8 cellular contexts compared by ENCODE assay signal in genomic region chr3:157176108-157176507, GRCh38. TPM values are rescaled to one million over a fixed set of nuclear protein-coding genes. Genes with fewer than 3 reads are reported as not detected.
DNase-seq lines count a peak whose midpoint lies in the region; ATAC-seq and TF ChIP-seq lines count a peak whose summit lies in the region.

No MANE protein-coding gene starts in this region.

- TF ChIP-seq RAD21 in SK-N-SH (IDR thresholded peaks at IDR 0.05; ENCODE audit: low read length): no peak; the same call in 1 of the 2 replicates

- H3K4me2 ChIP-seq in SK-N-SH: peak overlapping the region; percentile 89

- TF ChIP-seq CTCF in GM12865 (IDR thresholded peaks at IDR 0.05; ENCODE audit: insufficient read depth, low read depth, low read length, missing control alignments): no peak
- TF ChIP-seq CTCF in SK-N-SH (IDR thresholded peaks at IDR 0.05): no peak
- no peak for TF ChIP-seq CTCF in fibroblast of mammary gland (conservative IDR thresholded peaks at IDR 0.05; ENCODE audit: control insufficient read depth, insufficient read depth, low read depth, low read length)
- TF ChIP-seq CTCF in sigmoid colon (IDR thresholded peaks at IDR 0.05): no peak

- TF ChIP-seq EP300 in SK-N-SH (IDR thresholded peaks at IDR 0.05; ENCODE audit: borderline replicate concordance in 1 of 2, low read depth in 1 of 2, low read length in 1 of 2) (no peak), sigmoid colon (IDR thresholded peaks at IDR 0.05) (no peak)

- H3F3A ChIP-seq in SK-N-SH (replicated peaks; ENCODE audit: insufficient read depth): peaks cover 8% of the 10 kb centered on the region

- POLR2A ChIA-PET in SK-N-SH (lab: Yijun Ruan, JAX): interaction anchor here (0.9 to 2.8 kb wide), 2 partner anchors 16 to 20 kb away, joined by 3 to 94 read pairs; partner anchors contain the start of gene CCNL1

- peaks cover 0 to 3% of the 10 kb centered on the region in 2 experiments for H3K36me3 ChIP-seq in SK-N-SH (replicated peaks in 1 of 2; ENCODE audit: control insufficient read depth in 1 of 2, insufficient read depth in 2 of 2, low read length in 1 of 2)
- no peaks in the 10 kb centered on the region for H3K36me3 ChIP-seq in sigmoid colon

- H3K9ac ChIP-seq in SK-N-SH: peak overlapping the region; percentile 96

- peaks cover 0 to 10% of the 10 kb centered on the region in 2 experiments; a peak in 2 of 4 replicates for H3K4me1 ChIP-seq in SK-N-SH (ENCODE audit: control insufficient read depth in 1 of 2, insufficient read depth in 2 of 2, low read depth in 1 of 2, low read length in 1 of 2)
- H3K4me1 ChIP-seq in sigmoid colon: peaks cover 0 to 24% (median 19%) of the 10 kb centered on the region in 4 donors

- H3K4me3 ChIP-seq in GM12865 (ENCODE audit: low read depth, low read length): peak overlapping the region; percentile 74
- H3K4me3 ChIP-seq in SK-N-SH (ENCODE audit: low read depth in 2 of 2, low read length in 1 of 2): peak overlapping the region; percentile 73 to 74
- peak overlapping the region; percentile 87 for H3K4me3 ChIP-seq in fibroblast of mammary gland (ENCODE audit: control insufficient read depth, low read depth, low read length)
- peak overlapping the region; percentile 50 to 74 (median 60) for H3K4me3 ChIP-seq in sigmoid colon

- no peaks in the 10 kb centered on the region for H3K9me2 ChIP-seq in SK-N-SH

- H3K9me3 ChIP-seq in SK-N-SH (no peaks in the 10 kb centered on the region), sigmoid colon (no peaks in the 10 kb centered on the region)

- peak overlapping the region; percentile 94 to 98 for H3K27ac ChIP-seq in SK-N-SH (ENCODE audit: low read depth in 2 of 2, low read length in 1 of 2)
- peak overlapping the region; percentile 90 to 97 (median 94) for H3K27ac ChIP-seq in sigmoid colon

- H3K27me3 ChIP-seq in SK-N-SH (ENCODE audit: insufficient read depth): no peaks in the 10 kb centered on the region
- no peaks in the 10 kb centered on the region for H3K27me3 ChIP-seq in sigmoid colon

- peak overlapping the region; percentile 83 for H2AFZ ChIP-seq in SK-N-SH (ENCODE audit: low read depth)

- TF ChIP-seq POLR2A in sigmoid colon (IDR thresholded peaks at IDR 0.05): no peak

- peaks cover 34% of the 10 kb centered on the region for H3K79me2 ChIP-seq in SK-N-SH (ENCODE audit: insufficient read depth)

- intact Hi-C loops in sigmoid colon (cut with DNase I): no loop called here

- ATAC-seq in activated CD4-positive, CD25-positive, alpha-beta regulatory T cell treated with anti-CD3 and anti-CD28 coated beads, Interleukin-2, amount 50 U/mL, for 24 hours: no peak

- no peaks in the 10 kb centered on the region for H4K20me1 ChIP-seq in SK-N-SH (ENCODE audit: insufficient read depth)

- CTCF ChIA-PET in SK-N-SH (lab: Yijun Ruan, JAX): interaction anchor here (0.6 to 4.5 kb wide), 5 partner anchors 13 to 396 kb away, joined by 3 to 22 read pairs (median 4); partner anchors contain the start of gene CCNL1

- 38% methylated on average over 2 of the region's 2 CpGs for WGBS in SK-N-SH (ENCODE audit: low lambda C conversion rate)
- 45 to 47% methylated on average over 2 of the region's 2 CpGs for WGBS in sigmoid colon, 2 donors

- DNase-seq in GM12865 (ENCODE audit: low read depth) (no peak), SK-N-SH (peak; percentile 68), fibroblast of mammary gland (ENCODE audit: low read depth) (peak; percentile 70), sigmoid colon (no peak), COLO668 (lab: John Stamatoyannopoulos, UW; ENCODE audit: unreplicated experiment) (no peak), glomerular visceral epithelial cell (ENCODE audit: extremely low spot score) (no peak), NCI-H187 (lab: John Stamatoyannopoulos, UW) (no peak)

TF ChIP-seq in SK-N-SH, 30 proteins besides CTCF, POLR2A, EP300 and RAD21:
- no peak for TF ChIP-seq REST (IDR thresholded peaks at IDR 0.05; ENCODE audit: low read depth, low read length)
- no peak for TF ChIP-seq NFIC (IDR thresholded peaks at IDR 0.05; ENCODE audit: borderline replicate concordance)
- TF ChIP-seq TCF12 (IDR thresholded peaks at IDR 0.05): peak; percentile 45; the same call in 1 of the 2 replicates
- no peak for TF ChIP-seq MEF2A (IDR thresholded peaks at IDR 0.05; ENCODE audit: borderline replicate concordance, low read depth)
- no peak for TF ChIP-seq ZBTB33 (IDR thresholded peaks at IDR 0.05; ENCODE audit: borderline replicate concordance, low read depth)
- no peak for TF ChIP-seq SIN3A (IDR thresholded peaks at IDR 0.05; ENCODE audit: borderline replicate concordance, low read depth, low read length)
- no peak for TF ChIP-seq NRF1 (IDR thresholded peaks at IDR 0.05; ENCODE audit: low read depth, low read length)
- 0 out of 2 replicates have a peak, but pooled peaks have one; percentile 22 for TF ChIP-seq MXI1 (IDR thresholded peaks at IDR 0.05; ENCODE audit: low read depth, low read length)
- no peak for TF ChIP-seq FOXM1 (IDR thresholded peaks at IDR 0.05; ENCODE audit: low read depth)
- no peak for TF ChIP-seq RFX5 (IDR thresholded peaks at IDR 0.05; ENCODE audit: low read length)
- no peak for TF ChIP-seq RCOR1 (IDR thresholded peaks at IDR 0.05; ENCODE audit: low read length)
- no peak for TF ChIP-seq FOSL2 (IDR thresholded peaks at IDR 0.05; ENCODE audit: borderline replicate concordance, low read depth)
- no peak for TF ChIP-seq POLR2AphosphoS5 (IDR thresholded peaks at IDR 0.05; ENCODE audit: low read depth, low read length)

RNA-seq across cellular contexts. Expression of gene CCNL1, which starts 16.2 kb away (rescaled TPM):
- polyA plus RNA-seq in SK-N-SH (2012; rRNA removed) (99.8 and 131 TPM in 2 replicates), sigmoid colon (10 to 100 TPM; 25.2 to 67.9 (median 28.8) TPM)
- polyA plus RNA-seq in SK-N-SH (2012; cell fraction: cytosol; rRNA removed): 27.3 and 29.6 TPM in 2 replicates
- polyA plus RNA-seq in SK-N-SH (2012; cell fraction: nucleus; rRNA removed): 490 and 685 TPM in 2 replicates
- total RNA-seq in sigmoid colon: 100 to 1,000 TPM; 110 to 403 (median 215) TPM

Comparison
In these comparisons a context has a peak if more than half of its experiments do, and no peak if none do; other contexts are left out.
1. DNase-seq: peak in SK-N-SH (single experiment) and fibroblast of mammary gland (single experiment); none in GM12865 (single experiment), sigmoid colon (single experiment), COLO668 (single experiment), glomerular visceral epithelial cell (single experiment) and NCI-H187 (0 of 2).
2. Peak in every context shown above with its lines, with median percentiles within 50 percentile points of each other: H3K4me3 ChIP-seq.